10 cellular contexts compared by ENCODE assay signal in genomic region chr15:90915216-90915807, GRCh38. TPM values are rescaled to one million over a fixed set of nuclear protein-coding genes. Genes with fewer than 3 reads are reported as not detected.
DNase-seq lines count a peak whose midpoint lies in the region; ATAC-seq and TF ChIP-seq lines count a peak whose summit lies in the region.
"Had no signal": no experiment of that assay in that cellular context is flagged by ENCODE, and none has a peak within 500 bp of the region (broad histone marks: within the 10 kb centered on the region; RNA-seq: fewer than 3 reads in every experiment).

No MANE protein-coding gene starts in this region.

- no peak for ATAC-seq in WTC11
- no peak for ATAC-seq in GM21447 (IDR thresholded peaks at IDR 0.05; ENCODE audit: unreplicated experiment)
- ATAC-seq: SK-N-SH treated with all-trans-retinoic acid at 6 μM for 48 hours had no signal

- CTCF ChIA-PET in WTC11 (lab: Charles Lee) = interaction anchor here (0.6 to 3.8 kb wide), 3 partner anchors 17 to 133 kb away, joined by 4 to 24 read pairs (median 6); partner anchors contain the start of genes HDDC3 and UNC45A
- CTCF ChIA-PET in Caco-2 (lab: Charles Lee) = no interaction called here

- no peaks in the 10 kb centered on the region for H3K4me1 Mint-ChIP-seq in WTC11
- H3K4me1 Mint-ChIP-seq in Caco-2 (ENCODE audit: low read depth, unreplicated experiment) = no peaks in the 10 kb centered on the region

- no peaks in the 10 kb centered on the region for H3F3A ChIP-seq in DOHH2 (ENCODE audit: control insufficient read depth, insufficient read depth)

- H3K4me3 ChIP-seq in DOHH2 (ENCODE audit: low read length) (no peak overlapping the region), Caco-2 (ENCODE audit: low read depth, low read length) (no peak overlapping the region)
- H3K4me3 ChIP-seq: mucosa of descending colon had no signal

- no peaks in the 10 kb centered on the region for H3K79me2 ChIP-seq in DOHH2 (ENCODE audit: control insufficient read depth, low read length)

- intact Hi-C loops in Caco-2 (cut with micrococcal nuclease; ENCODE audit: unreplicated experiment) (no loop called here), head of caudate nucleus (cut with DNase I) (no loop called here)

- no peaks in the 10 kb centered on the region for H3K9me2 ChIP-seq in DOHH2 (replicated peaks; ENCODE audit: control insufficient read depth, low read length)

- BruUV-seq in Caco-2 (replicated peaks; lab: Mats Ljungman, UMichigan) = no TSS peak

- H3K4me3 Mint-ChIP-seq in WTC11 = no peak overlapping the region
- H3K4me3 Mint-ChIP-seq in Caco-2 (ENCODE audit: unreplicated experiment) = no peak overlapping the region
- H3K4me3 Mint-ChIP-seq: activated naive CD8-positive, alpha-beta T cell had no signal

- H3K9me3 ChIP-seq in DOHH2 (ENCODE audit: control insufficient read depth, insufficient read depth, low read length) (no peaks in the 10 kb centered on the region), Caco-2 (no peaks in the 10 kb centered on the region)
- H3K9me3 ChIP-seq: mucosa of descending colon had no signal

- H3K27ac Mint-ChIP-seq in WTC11 (peak overlapping the region; percentile 36; the same call in 1 of the 2 replicates), Caco-2 (ENCODE audit: unreplicated experiment) (no peak overlapping the region)
- H3K27ac Mint-ChIP-seq: activated naive CD8-positive, alpha-beta T cell had no signal

- H3K4me1 ChIP-seq in DOHH2 (ENCODE audit: control insufficient read depth, low read length) = peaks cover 12% of the 10 kb centered on the region
- no peaks in the 10 kb centered on the region for H3K4me1 ChIP-seq in Caco-2

- peaks cover 98% of the 10 kb centered on the region for H3K36me3 ChIP-seq in DOHH2 (ENCODE audit: control insufficient read depth, low read length)
- H3K36me3 ChIP-seq in Caco-2 (ENCODE audit: control insufficient read depth, insufficient read depth, low read length) = no peaks in the 10 kb centered on the region

- H3K9me3 Mint-ChIP-seq in WTC11 (no peaks in the 10 kb centered on the region), Caco-2 (ENCODE audit: unreplicated experiment) (no peaks in the 10 kb centered on the region)

- DNase-seq in WTC11 (ENCODE audit: low spot score) = no peak
- peak; percentile 89 for DNase-seq in myocyte (ENCODE audit: low read depth)
- DNase-seq in Caco-2 = no peak
- DNase-seq in head of caudate nucleus = no peak
- DNase-seq: NCI-H446 treated with DMSO at 0.1 percent for 48 hours had no signal

- H3K27me3 ChIP-seq in DOHH2 (ENCODE audit: control insufficient read depth, low read length) (no peaks in the 10 kb centered on the region), Caco-2 (replicated peaks; ENCODE audit: control insufficient read depth, insufficient read depth, low read length) (no peaks in the 10 kb centered on the region)

- H3K4me2 ChIP-seq in DOHH2 (ENCODE audit: low read length) = no peak overlapping the region

- TF ChIP-seq CTCF in DOHH2 (IDR thresholded peaks at IDR 0.05; ENCODE audit: low read depth, low read length, poor library complexity, severe bottlenecking) (no peak), WTC11 (IDR thresholded peaks at IDR 0.05) (no peak), Caco-2 (IDR thresholded peaks at IDR 0.05; ENCODE audit: insufficient read depth in 1 of 2, low read depth in 1 of 2, low read length in 1 of 2, severe bottlenecking in 1 of 2, unreplicated experiment in 1 of 2) (no peak)

- H3K27me3 Mint-ChIP-seq in WTC11 (ENCODE audit: low read depth) (no peaks in the 10 kb centered on the region; the same call in 1 of the 2 replicates), Caco-2 (ENCODE audit: insufficient read depth, unreplicated experiment) (no peaks in the 10 kb centered on the region)
- H3K27me3 Mint-ChIP-seq: activated naive CD8-positive, alpha-beta T cell had no signal

- H3K36me3 Mint-ChIP-seq in WTC11 = peaks cover 12% of the 10 kb centered on the region
- peaks cover 21% of the 10 kb centered on the region for H3K36me3 Mint-ChIP-seq in Caco-2 (ENCODE audit: insufficient read depth, unreplicated experiment)
- H3K36me3 Mint-ChIP-seq: activated naive CD8-positive, alpha-beta T cell had no signal

- H3K27ac ChIP-seq in DOHH2 (ENCODE audit: low read depth, low read length) = 0 out of 2 replicates have a peak overlapping the region, but pooled peaks have one; percentile 15

- no peaks in the 10 kb centered on the region for H4K20me1 ChIP-seq in DOHH2 (ENCODE audit: control insufficient read depth, insufficient read depth, low read depth, low read length)

- POLR2A ChIA-PET in WTC11 (lab: Charles Lee) = no interaction called here
- POLR2A ChIA-PET in Caco-2 (lab: Charles Lee) = no interaction called here

TF ChIP-seq in WTC11, 78 proteins besides CTCF, POLR2A, EP300 and RAD21 (continues in another document):
- TF ChIP-seq ZNF317 (CRISPR knock-in tag; IDR thresholded peaks at IDR 0.05; ENCODE audit: borderline replicate concordance, low read depth) = no peak
- no peak for TF ChIP-seq AFF4 (CRISPR knock-in tag; IDR thresholded peaks at IDR 0.05; ENCODE audit: borderline replicate concordance)
- no peak for TF ChIP-seq ZNF138 (CRISPR knock-in tag; conservative IDR thresholded peaks at IDR 0.05)
- no peak for TF ChIP-seq RELA (CRISPR knock-in tag; IDR thresholded peaks at IDR 0.05; ENCODE audit: borderline replicate concordance)
- no peak for TF ChIP-seq USF1 (CRISPR knock-in tag; IDR thresholded peaks at IDR 0.05)
- no peak for TF ChIP-seq ZNF281 (CRISPR knock-in tag; IDR thresholded peaks at IDR 0.05)
- TF ChIP-seq NFYB (CRISPR knock-in tag; conservative IDR thresholded peaks at IDR 0.05; ENCODE audit: low read depth) = no peak
- TF ChIP-seq GABPB1 (CRISPR knock-in tag; IDR thresholded peaks at IDR 0.05) = no peak

RNA-seq across cellular contexts. Expression of gene MAN2A2, which starts 12.2 kb away (rescaled TPM):
- total RNA-seq in WTC11 (2021) (27.9 to 31.5 TPM (median 31.0 TPM) in 3 replicates), myocyte (16.8 and 25.9 TPM in 2 replicates), Caco-2 (2022) (64.9 and 69.8 TPM in 2 replicates)
- 47.3 TPM for polyA plus RNA-seq in myocyte (2012)

RNA-seq across cellular contexts. Expression of gene HDDC3, which starts 17.0 kb away (rescaled TPM):
- 16.4 to 23.6 TPM (median 21.7 TPM) in 3 replicates for total RNA-seq in WTC11 (2021)
- total RNA-seq in myocyte = 8.9 and 11.5 TPM in 2 replicates
- 14.4 TPM for polyA plus RNA-seq in myocyte (2012)
- total RNA-seq in Caco-2 (2022) = 20.0 and 21.6 TPM in 2 replicates

RNA-seq across cellular contexts. Expression of gene UNC45A, which starts 19.8 kb away (rescaled TPM):
- total RNA-seq in WTC11 (2021) = 92.1 to 102 TPM (median 101 TPM) in 3 replicates
- 30.9 and 37.8 TPM in 2 replicates for total RNA-seq in myocyte
- polyA plus RNA-seq in myocyte (2012) = 58.6 TPM
- 62.6 and 63.8 TPM in 2 replicates for total RNA-seq in Caco-2 (2022)

RNA-seq across cellular contexts. Expression of gene FES, which starts 31.0 kb away (rescaled TPM):
- total RNA-seq in WTC11 (2021) = 9.7 to 10.2 TPM (median 10.0 TPM) in 3 replicates
- total RNA-seq in myocyte = 0.26 and 0.43 TPM in 2 replicates
- polyA plus RNA-seq in myocyte (2012) = 0.23 TPM
- 1.7 and 1.8 TPM in 2 replicates for total RNA-seq in Caco-2 (2022)

RNA-seq across cellular contexts. Expression of gene RCCD1, which starts 39.4 kb away (rescaled TPM):
- total RNA-seq in WTC11 (2021) (26.1 to 31.9 TPM (median 27.8 TPM) in 3 replicates), myocyte (7.4 and 7.8 TPM in 2 replicates), Caco-2 (2022) (26.1 and 29.6 TPM in 2 replicates)
- polyA plus RNA-seq in myocyte (2012) = 9.6 TPM
